Comparison of ENCODE assay signal across 21 cellular contexts in the genomic region with DNA sequence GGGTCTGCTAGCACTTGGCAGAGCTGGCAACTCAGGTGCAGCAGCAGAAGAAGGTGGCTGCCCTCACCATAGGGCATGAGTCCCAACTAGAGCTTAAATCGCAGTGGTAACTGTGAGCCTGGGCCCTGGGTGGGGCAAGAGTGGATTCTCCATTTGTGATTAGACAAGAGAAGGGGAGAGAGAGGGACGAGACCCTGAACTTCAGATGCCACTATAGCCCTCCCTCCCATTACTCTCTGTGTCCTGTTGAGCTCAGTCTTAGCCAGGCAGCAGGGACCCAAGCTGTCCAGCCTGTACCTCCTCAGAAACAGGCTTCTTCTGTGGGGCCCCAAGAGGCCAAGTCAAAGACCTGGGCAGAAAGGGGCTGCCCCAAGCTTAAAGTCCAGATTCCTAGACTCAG.
DNase-seq lines count a peak whose midpoint lies in the region; ATAC-seq, FAIRE-seq and TF ChIP-seq lines count a peak whose summit lies in the region.
"Had no signal": no experiment of that assay in that cellular context is flagged by ENCODE, and none has a peak within 500 bp of the region (broad histone marks: within the 10 kb centered on the region; RNA-seq: fewer than 3 reads in every experiment).

No MANE protein-coding gene starts in this region.

- H3K4me1 Mint-ChIP-seq in GM23338 (peaks cover 20% of the 10 kb centered on the region; the same call in 2 of the 3 replicates), mesothelial cell of epicardium (peaks cover 3% of the 10 kb centered on the region)
- no peaks in the 10 kb centered on the region for H3K4me1 Mint-ChIP-seq in stimulated activated effector memory CD8-positive, alpha-beta T cell treated with anti-CD3 and anti-CD28 coated beads, Interleukin-12 subunit alpha, Interleukin-12 subunit beta, amount 100 ng/mL, for 72 hours

- H3K9me3 Mint-ChIP-seq in GM23338 (no peaks in the 10 kb centered on the region), mesothelial cell of epicardium (no peaks in the 10 kb centered on the region)
- no peaks in the 10 kb centered on the region for H3K9me3 Mint-ChIP-seq in stimulated activated effector memory CD8-positive, alpha-beta T cell treated with anti-CD3 and anti-CD28 coated beads, Interleukin-12 subunit alpha, Interleukin-12 subunit beta, amount 100 ng/mL, for 72 hours
- H3K9me3 Mint-ChIP-seq: CD4-positive, alpha-beta memory T cell; HFFc6 had no signal

- H3K36me3 Mint-ChIP-seq in GM23338 (ENCODE audit: low read depth) (no peaks in the 10 kb centered on the region; the same call in 2 of the 3 replicates), mesothelial cell of epicardium (peaks cover 14% of the 10 kb centered on the region)
- H3K36me3 Mint-ChIP-seq in stimulated activated effector memory CD8-positive, alpha-beta T cell treated with anti-CD3 and anti-CD28 coated beads, Interleukin-12 subunit alpha, Interleukin-12 subunit beta, amount 100 ng/mL, for 72 hours, result no peaks in the 10 kb centered on the region
- H3K36me3 Mint-ChIP-seq: CD4-positive, alpha-beta memory T cell had no signal

- no peak for TF ChIP-seq EP300 in H1 (IDR thresholded peaks at IDR 0.05; ENCODE audit: borderline replicate concordance in 1 of 2, low read depth in 2 of 2, low read length in 2 of 2)

- peak overlapping the region; percentile 51 for H4K91ac ChIP-seq in H1 (replicated peaks; ENCODE audit: insufficient read length, low read length)

- no peak for ATAC-seq in GM23338
- ATAC-seq in stimulated activated effector memory CD8-positive, alpha-beta T cell treated with anti-CD3 and anti-CD28 coated beads, Interleukin-12 subunit alpha, Interleukin-12 subunit beta, amount 100 ng/mL, for 72 hours, result peak; percentile 16
- ATAC-seq in GM18867 (IDR thresholded peaks at IDR 0.05; ENCODE audit: unreplicated experiment), result no peak
- no peak for ATAC-seq in GM21529 (IDR thresholded peaks at IDR 0.05; ENCODE audit: unreplicated experiment)

- POLR2A ChIA-PET in H1 (lab: Charles Lee; ENCODE audit: partially characterized antibody), result interaction anchor here (1.1 to 2.5 kb wide), 3 partner anchors 15 to 138 kb away, joined by 3 to 8 read pairs (median 5); partner anchors contain the start of gene NCL

- no peaks in the 10 kb centered on the region for H3K23me2 ChIP-seq in H1 (ENCODE audit: low read depth, low read length)

- TF ChIP-seq CTCF in GM23338 (conservative IDR thresholded peaks at IDR 0.05; ENCODE audit: low read depth in 2 of 2) (no peak), H1 (IDR thresholded peaks at IDR 0.05; ENCODE audit: control extremely low read depth in 1 of 3, insufficient read depth in 1 of 3, low read depth in 1 of 3, low read length in 3 of 3) (no peak), mesothelial cell of epicardium (IDR thresholded peaks at IDR 0.05; ENCODE audit: unreplicated experiment) (no peak)

- no peak overlapping the region for H3K9ac ChIP-seq in H1 (replicated peaks in 1 of 4; ENCODE audit: extremely low read depth in 1 of 4, low read depth in 3 of 4, low read length in 3 of 4)

- H3K14ac ChIP-seq in H1 (ENCODE audit: insufficient read length), result no peak overlapping the region

- no peak overlapping the region for H2BK12ac ChIP-seq in H1 (ENCODE audit: low read depth, low read length)

- H3K9me2 ChIP-seq in GM23338 (ENCODE audit: insufficient read depth), result 0 out of 2 replicates have a peak, but pooled peaks cover 3% of the 10 kb centered on the region

- H3K79me2 ChIP-seq in GM23338 (replicated peaks; ENCODE audit: insufficient read depth) (no peaks in the 10 kb centered on the region), H1 (ENCODE audit: control insufficient read depth in 1 of 2, insufficient read depth in 2 of 2, low read length in 2 of 2) (no peaks in the 10 kb centered on the region)

- no peak overlapping the region for H3K23ac ChIP-seq in H1 (ENCODE audit: insufficient read length)

- H4K5ac ChIP-seq in H1 (ENCODE audit: insufficient read length, low read depth, low read length), result no peak overlapping the region

- H2BK15ac ChIP-seq in H1 (ENCODE audit: low read length), result no peak overlapping the region

- 93% methylated on average over 2 of the region's 2 CpGs; no CpG with 5 or more reads in 1 of the 2 experiments for WGBS in H1 (ENCODE audit: extremely low coverage in 1 of 2, insufficient coverage in 1 of 2, insufficient read length in 1 of 2, insufficient replicate concordance in 2 of 2, low coverage in 1 of 2, low lambda C conversion rate in 2 of 2, missing lambda C conversion rate in 1 of 2), 2 experiments

- H3K4me3 ChIP-seq in GM23338 (no peak overlapping the region), H1 (ENCODE audit: extremely low read depth in 1 of 4, insufficient read depth in 2 of 4, low read depth in 3 of 4, low read length in 4 of 4) (no peak overlapping the region)
- H3K4me3 ChIP-seq: A549, HAP-1 had no signal

- H4K20me1 ChIP-seq in GM23338 (replicated peaks; ENCODE audit: insufficient read depth) (no peaks in the 10 kb centered on the region), H1 (replicated peaks in 1 of 2; ENCODE audit: control insufficient read depth in 1 of 2, insufficient read depth in 2 of 2, low read length in 2 of 2) (no peaks in the 10 kb centered on the region)

- no peak overlapping the region for H2BK120ac ChIP-seq in H1 (replicated peaks; ENCODE audit: low read depth, low read length)

- H3K9me3 ChIP-seq in H1 (ENCODE audit: insufficient read depth in 2 of 2, low read depth in 1 of 2, low read length in 1 of 2), result no peaks in the 10 kb centered on the region
- H3K9me3 ChIP-seq: A549, HAP-1 had no signal

- no peak for DNase-seq in GM23338 (ENCODE audit: low spot score)
- DNase-seq in H1 (ENCODE audit: low read depth in 1 of 2, low spot score in 2 of 2), result peak in 1 of 2 experiments; percentile 35
- no peak for DNase-seq in mesothelial cell of epicardium (ENCODE audit: low spot score in 2 of 2, unreplicated experiment in 2 of 2)
- DNase-seq in stimulated activated effector memory CD8-positive, alpha-beta T cell treated with anti-CD3 and anti-CD28 coated beads, Interleukin-12 subunit alpha, Interleukin-12 subunit beta, amount 100 ng/mL, for 72 hours (ENCODE audit: low spot score in 2 of 2), result no peak
- DNase-seq in activated effector memory CD4-positive, alpha-beta T cell treated with Interleukin-2 at 50 U/mL for 16 hours, result no peak
- DNase-seq: 8988T; ACHN; C1 segment of cervical spinal cord; Calu3; CD4-positive, alpha-beta memory T cell; COR-L47; DMS53; DMS79 treated with DMSO at 0.1 percent for 48 hours; GF-D8; HFFc6 had no signal

- H4K8ac ChIP-seq in H1 (ENCODE audit: extremely low read depth, insufficient read depth, low read length), result no peak overlapping the region

- H3K18ac ChIP-seq in H1 (ENCODE audit: extremely low read depth, low read length), result no peak overlapping the region

- no peak overlapping the region for H3K4me2 ChIP-seq in GM23338
- H3K4me2 ChIP-seq in H1 (ENCODE audit: insufficient read depth in 1 of 2, low read depth in 2 of 2, low read length in 2 of 2), result no peak overlapping the region
- H3K4me2 ChIP-seq: A549 had no signal

- H3K36me3 ChIP-seq in GM23338 (ENCODE audit: insufficient read depth) (no peaks in the 10 kb centered on the region), H1 (ENCODE audit: control insufficient read depth in 2 of 4, insufficient read depth in 4 of 4, low read length in 3 of 4) (no peaks in the 10 kb centered on the region)
- H3K36me3 ChIP-seq: HAP-1 had no signal

- FAIRE-seq in H1 (lab: Jason Lieb, UNC), result no peak
- FAIRE-seq: A549, GM12892, GM19239 had no signal

- TF ChIP-seq RAD21 in H1 (IDR thresholded peaks at IDR 0.05 in 1 of 2, conservative IDR thresholded peaks at IDR 0.05 in 1 of 2; ENCODE audit: low read depth in 2 of 2, low read length in 2 of 2), result no peak

- TF ChIP-seq POLR2A in H1 (IDR thresholded peaks at IDR 0.05; ENCODE audit: control extremely low read depth in 1 of 2, low read depth in 2 of 2, low read length in 2 of 2), result no peak

- H2AFZ ChIP-seq in GM23338, result no peak overlapping the region
- no peak overlapping the region for H2AFZ ChIP-seq in H1 (ENCODE audit: low read length)

- H2BK20ac ChIP-seq in H1 (ENCODE audit: low read length), result no peak overlapping the region

- CTCF ChIA-PET in H1 (lab: Charles Lee; ENCODE audit: partially characterized antibody), result interaction anchor here (0.8 to 3.0 kb wide), 14 partner anchors 10 to 85 kb away, joined by 3 to 11 read pairs (median 4); no protein-coding TSS in a partner anchor

- H3K27me3 Mint-ChIP-seq in GM23338 (ENCODE audit: insufficient read depth, low read depth, poor library complexity), result peaks cover 6% of the 10 kb centered on the region
- no peaks in the 10 kb centered on the region for H3K27me3 Mint-ChIP-seq in mesothelial cell of epicardium (ENCODE audit: low read depth)

- H3K4me3 Mint-ChIP-seq in GM23338 (no peak overlapping the region), mesothelial cell of epicardium (no peak overlapping the region)
- no peak overlapping the region for H3K4me3 Mint-ChIP-seq in stimulated activated effector memory CD8-positive, alpha-beta T cell treated with anti-CD3 and anti-CD28 coated beads, Interleukin-12 subunit alpha, Interleukin-12 subunit beta, amount 100 ng/mL, for 72 hours
- H3K4me3 Mint-ChIP-seq: CD4-positive, alpha-beta memory T cell; HFFc6 had no signal

- H3K27ac Mint-ChIP-seq in GM23338 (no peak overlapping the region; the same call in 1 of the 2 replicates), mesothelial cell of epicardium (peak overlapping the region; percentile 12)
- no peak overlapping the region for H3K27ac Mint-ChIP-seq in stimulated activated effector memory CD8-positive, alpha-beta T cell treated with anti-CD3 and anti-CD28 coated beads, Interleukin-12 subunit alpha, Interleukin-12 subunit beta, amount 100 ng/mL, for 72 hours
- H3K27ac Mint-ChIP-seq: HFFc6 had no signal

- no peak overlapping the region for H2BK5ac ChIP-seq in H1 (ENCODE audit: low read depth, low read length)

- H3K4me1 ChIP-seq in GM23338 (ENCODE audit: insufficient read depth) (no peaks in the 10 kb centered on the region; the same call in 1 of the 2 replicates), H1 (replicated peaks in 1 of 4; ENCODE audit: control insufficient read depth in 3 of 4, insufficient read depth in 4 of 4, low read length in 3 of 4) (peaks cover 0 to 8% (median 1%) of the 10 kb centered on the region in 4 experiments; a peak in 2 of 7 replicates)
- H3K4me1 ChIP-seq: A549 had no signal

- no peaks in the 10 kb centered on the region for H3K27me3 ChIP-seq in GM23338 (ENCODE audit: insufficient read depth)
- H3K27me3 ChIP-seq in H1 (replicated peaks in 1 of 4; ENCODE audit: control insufficient read depth in 3 of 4, extremely low read depth in 1 of 4, insufficient read depth in 3 of 4, low read length in 3 of 4), result no peaks in the 10 kb centered on the region

- H3K4ac ChIP-seq in H1 (replicated peaks; ENCODE audit: insufficient read length, low read depth, low read length), result no peak overlapping the region

- no peak overlapping the region for H3K56ac ChIP-seq in H1 (replicated peaks; ENCODE audit: insufficient read length, low read depth, low read length)

- no peaks in the 10 kb centered on the region for H3K79me1 ChIP-seq in H1 (ENCODE audit: low read depth, low read length)

- H3K27ac ChIP-seq in GM23338 (ENCODE audit: low read depth), result 0 out of 2 replicates have a peak overlapping the region, but pooled peaks have one; percentile 39
- no peak overlapping the region for H3K27ac ChIP-seq in H1 (ENCODE audit: low read depth, low read length)
- H3K27ac ChIP-seq: A549 had no signal

- H3F3A ChIP-seq in GM23338 (replicated peaks; ENCODE audit: low read depth), result 0 out of 2 replicates have a peak, but pooled peaks cover 4% of the 10 kb centered on the region

- no peak overlapping the region for H2AK5ac ChIP-seq in H1 (ENCODE audit: low read depth, low read length)
